In the genomic region with DNA sequence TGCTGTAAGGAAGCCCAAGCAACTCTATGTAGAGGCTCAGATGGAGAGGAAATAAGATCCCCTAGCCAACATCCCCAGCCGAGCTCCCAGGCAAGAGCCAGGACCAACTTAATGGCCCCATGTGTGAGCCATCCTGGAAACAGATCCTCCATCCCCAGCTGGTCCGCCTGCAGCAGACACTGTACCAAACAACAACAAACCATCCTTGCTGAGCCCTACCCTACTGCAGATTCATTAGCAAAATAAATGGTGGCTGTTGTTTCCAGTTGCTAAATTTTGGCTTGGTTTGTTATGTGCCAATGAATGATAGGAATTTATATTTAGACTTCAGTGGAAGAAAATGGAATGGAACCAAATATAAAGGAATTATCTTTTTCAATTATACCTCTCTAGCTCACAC, we compare ENCODE assay signal across 33 cellular contexts. TPM values are rescaled to one million over a fixed set of nuclear protein-coding genes. Genes with fewer than 3 reads are reported as not detected.
"Had no signal": no experiment of that assay in that cellular context is flagged by ENCODE, and none has a peak within 500 bp of the region (broad histone marks: within the 10 kb centered on the region; RNA-seq: fewer than 3 reads in every experiment).

No MANE protein-coding gene starts in this region.

- H3K9me3 Mint-ChIP-seq: activated CD4-positive, alpha-beta memory T cell treated with anti-CD3 and anti-CD28 coated beads, Interleukin-2, amount 10 ng/mL, durations not matched to agents 7 days and 5 days; activated CD4-positive, alpha-beta T cell treated with anti-CD3 and anti-CD28 coated beads, Interleukin-2, amount 10 ng/mL, durations not matched to agents 7 days and 5 days; activated T-cell treated with anti-CD3 and anti-CD28 coated beads, Interleukin-2, amount 50 U/mL, for 24 hours; effector memory CD8-positive, alpha-beta T cell had no signal

- H3K27ac ChIP-seq: brain microvascular endothelial cell, esophagus muscularis mucosa, foreskin keratinocyte, gastrocnemius medialis, heart right ventricle, hepatocyte, VCaP had no signal

- H3K4me3 Mint-ChIP-seq: activated CD4-positive, alpha-beta memory T cell treated with anti-CD3 and anti-CD28 coated beads, Interleukin-2, amount 10 ng/mL, durations not matched to agents 7 days and 5 days; activated CD4-positive, alpha-beta T cell treated with anti-CD3 and anti-CD28 coated beads, Interleukin-2, amount 10 ng/mL, durations not matched to agents 7 days and 5 days; activated naive CD8-positive, alpha-beta T cell; activated T-cell treated with anti-CD3 and anti-CD28 coated beads, Interleukin-2, amount 50 U/mL, for 24 hours; activated T-cell treated with anti-CD3 and anti-CD28 coated beads, Interleukin-2, amount 50 U/mL, for 72 hours; effector memory CD8-positive, alpha-beta T cell; WTC11 had no signal

- H3K36me3 Mint-ChIP-seq: activated naive CD8-positive, alpha-beta T cell had no signal

- H3K4me1 Mint-ChIP-seq: activated CD4-positive, alpha-beta memory T cell treated with anti-CD3 and anti-CD28 coated beads, Interleukin-2, amount 10 ng/mL, durations not matched to agents 7 days and 5 days; activated CD4-positive, alpha-beta T cell treated with anti-CD3 and anti-CD28 coated beads, Interleukin-2, amount 10 ng/mL, durations not matched to agents 7 days and 5 days; WTC11 had no signal

- H3K9me3 ChIP-seq: gastrocnemius medialis had no signal

- H3K4me1 ChIP-seq: foreskin keratinocyte, gastrocnemius medialis, heart right ventricle had no signal

- H3K4me3 ChIP-seq: esophagus muscularis mucosa, gastrocnemius medialis, heart right ventricle, hepatocyte had no signal

- H3K27ac Mint-ChIP-seq: activated CD4-positive, alpha-beta memory T cell treated with anti-CD3 and anti-CD28 coated beads, Interleukin-2, amount 10 ng/mL, durations not matched to agents 7 days and 5 days; activated CD4-positive, alpha-beta T cell treated with anti-CD3 and anti-CD28 coated beads, Interleukin-2, amount 10 ng/mL, durations not matched to agents 7 days and 5 days; activated naive CD8-positive, alpha-beta T cell; activated T-cell treated with anti-CD3 and anti-CD28 coated beads, Interleukin-2, amount 50 U/mL, for 24 hours; activated T-cell treated with anti-CD3 and anti-CD28 coated beads, Interleukin-2, amount 50 U/mL, for 72 hours; effector memory CD8-positive, alpha-beta T cell; WTC11 had no signal

- H3K36me3 ChIP-seq: brain microvascular endothelial cell, esophagus muscularis mucosa, gastrocnemius medialis, heart right ventricle had no signal

- DNase-seq: activated CD4-positive, alpha-beta memory T cell treated with anti-CD3 and anti-CD28 coated beads, Interleukin-2, amount 10 ng/mL, durations not matched to agents 7 days and 5 days; activated CD4-positive, alpha-beta T cell treated with anti-CD3 and anti-CD28 coated beads for 1 hour; activated CD4-positive, alpha-beta T cell treated with anti-CD3 and anti-CD28 coated beads for 4 hours; activated CD4-positive, alpha-beta T cell treated with anti-CD3 and anti-CD28 coated beads, Interleukin-2, amount 10 ng/mL, durations not matched to agents 7 days and 5 days; activated CD4-positive, alpha-beta T cell treated with anti-CD3 and anti-CD28 coated beads, Interleukin-2, amount 50 U/mL, for 4 hours; activated CD8-positive, alpha-beta memory T cell treated with anti-CD3 and anti-CD28 coated beads, Interleukin-2, amount 50 U/mL, for 48 hours; activated gamma-delta T cell; activated naive CD4-positive, alpha-beta T cell; activated naive CD4-positive, alpha-beta T cell treated with anti-CD3 and anti-CD28 coated beads, Interleukin-2, amount 50 U/mL, for 16 hours; activated T-cell treated with anti-CD3 and anti-CD28 coated beads for 4 hours; activated T-cell treated with anti-CD3 and anti-CD28 coated beads, Interleukin-2, amount 50 U/mL, for 24 hours; activated T-cell treated with anti-CD3 and anti-CD28 coated beads, Interleukin-2, amount 50 U/mL, for 72 hours; amniotic stem cell; anterior cingulate cortex; brain microvascular endothelial cell; cortex of kidney; dermis blood vessel endothelial cell; effector CD4-positive, alpha-beta T cell; effector memory CD8-positive, alpha-beta T cell; erythroblast; foreskin keratinocyte; gastrocnemius medialis; glutamatergic neuron; heart right ventricle; T-helper 2 cell had no signal

RNA-seq across cellular contexts. Expression of a gene that starts 43.9 kb away (rescaled TPM):
- total RNA-seq: activated CD4-positive, alpha-beta memory T cell treated with anti-CD3 and anti-CD28 coated beads, Interleukin-2, amount 10 ng/mL, durations not matched to agents 7 days and 5 days; activated CD4-positive, alpha-beta T cell treated with anti-CD3 and anti-CD28 coated beads, Interleukin-2, amount 10 ng/mL, durations not matched to agents 7 days and 5 days; activated T-cell treated with anti-CD3 and anti-CD28 coated beads, Interleukin-2, amount 50 U/mL, for 72 hours; astrocyte; bronchial epithelial cell; chondrocyte; dermis blood vessel endothelial cell; foreskin keratinocyte; hepatocyte; WTC11 had no signal
